ENCODE assay signal across 8 cellular contexts in genomic region chr3:42979044-42979962, GRCh38. TPM values are rescaled to one million over a fixed set of nuclear protein-coding genes. Genes with fewer than 3 reads are reported as not detected.
A peak's percentile ranks its signal among the peaks of the same experiment; 100 is the strongest.
DNase-seq lines count a peak whose midpoint lies in the region; ATAC-seq, FAIRE-seq and TF ChIP-seq lines count a peak whose summit lies in the region.

TSS of gene GASK1A (plus strand) at chr3:42979311. CDS start at chr3:42979643, 332 bp downstream.

- no peak within 1 kb of the TSS for H3K9ac ChIP-seq in astrocyte (ENCODE audit: low read length)
- peak within 1 kb of the TSS; percentile 30 to 71 (median 48) for H3K9ac ChIP-seq in skeletal muscle tissue (ENCODE audit: low read depth in 1 of 3, low read length in 3 of 3)

- no peaks in the 10 kb centered on the region for H3K36me3 Mint-ChIP-seq in astrocyte (ENCODE audit: low read depth, unreplicated experiment)

- H3K4me1 ChIP-seq in astrocyte (ENCODE audit: insufficient read depth, low read length), result peaks cover 2% of the 10 kb centered on the region
- peaks cover 11 to 20% (median 13%) of the 10 kb centered on the region in 3 donors for H3K4me1 ChIP-seq in skeletal muscle tissue (ENCODE audit: control insufficient read depth in 3 of 3, insufficient read depth in 3 of 3, low read length in 3 of 3)

- H2AFZ ChIP-seq in astrocyte (ENCODE audit: low read depth, low read length), result peak within 1 kb of the TSS; percentile 63

- ATAC-seq in GM21528 (IDR thresholded peaks at IDR 0.05; ENCODE audit: low FRiP score, unreplicated experiment) (no peak), HG03196 (IDR thresholded peaks at IDR 0.05; ENCODE audit: unreplicated experiment) (no peak)

- H3K4me3 Mint-ChIP-seq in astrocyte (ENCODE audit: unreplicated experiment), result peak within 1 kb of the TSS; percentile 79

- peak within 1 kb of the TSS; percentile 84 for H3K4me2 ChIP-seq in astrocyte (ENCODE audit: low read length)

- FAIRE-seq in astrocyte (lab: Jason Lieb, UNC), result no peak

- peaks cover 44% of the 10 kb centered on the region for H3K27me3 Mint-ChIP-seq in astrocyte (ENCODE audit: low read depth, unreplicated experiment)

- H3K79me2 ChIP-seq in astrocyte (ENCODE audit: insufficient read depth, low read length), result no peaks in the 10 kb centered on the region

- H3K9me3 ChIP-seq in astrocyte (ENCODE audit: insufficient read depth, low read depth, low read length) (no peaks in the 10 kb centered on the region), skeletal muscle tissue (ENCODE audit: control insufficient read depth in 3 of 3, low read length in 3 of 3) (peaks cover 0 to 5% (median 3%) of the 10 kb centered on the region in 3 donors)

- no peak within 1 kb of the TSS for H3K27ac ChIP-seq in astrocyte (ENCODE audit: low read depth, low read length)
- H3K27ac ChIP-seq in skeletal muscle tissue (ENCODE audit: low read depth, low read length), result no peak within 1 kb of the TSS

- no peak for TF ChIP-seq CTCF in astrocyte (IDR thresholded peaks at IDR 0.05; ENCODE audit: insufficient read depth, low read depth, low read length)

- H3K4me3 ChIP-seq in astrocyte (ENCODE audit: insufficient read depth, low read depth, low read length), result peak within 1 kb of the TSS; percentile 46
- H3K4me3 ChIP-seq in skeletal muscle tissue (ENCODE audit: low read length in 3 of 3), result peak within 1 kb of the TSS; percentile 70 to 80 (median 76)

- H3K27ac Mint-ChIP-seq in astrocyte (ENCODE audit: unreplicated experiment), result no peak within 1 kb of the TSS

- H3K9me3 Mint-ChIP-seq in astrocyte (ENCODE audit: unreplicated experiment), result peaks cover 23% of the 10 kb centered on the region

- H3K27me3 ChIP-seq in astrocyte (ENCODE audit: insufficient read depth, low read length), result peaks cover 25% of the 10 kb centered on the region
- peaks cover 3 to 13% (median 5%) of the 10 kb centered on the region in 3 donors for H3K27me3 ChIP-seq in skeletal muscle tissue (ENCODE audit: control insufficient read depth in 3 of 3, insufficient read depth in 3 of 3, low read length in 3 of 3)

- no peaks in the 10 kb centered on the region for H4K20me1 ChIP-seq in astrocyte (ENCODE audit: insufficient read depth, low read length)

- DNase-seq in GM03348 (ENCODE audit: low spot score) (peak; percentile 37), NCI-H69 (lab: John Stamatoyannopoulos, UW) (peak; percentile 14), astrocyte (ENCODE audit: low read depth) (no peak), iris pigment epithelial cell (ENCODE audit: low read depth) (peak; percentile 10), T-helper 9 cell (no peak)

- no peaks in the 10 kb centered on the region for H3K4me1 Mint-ChIP-seq in astrocyte (ENCODE audit: low read depth, unreplicated experiment)

- H3K36me3 ChIP-seq in astrocyte (ENCODE audit: insufficient read depth, low read length) (no peaks in the 10 kb centered on the region), skeletal muscle tissue (ENCODE audit: control insufficient read depth in 3 of 3, insufficient read depth in 3 of 3, low read length in 3 of 3) (no peaks in the 10 kb centered on the region)

RNA-seq across cellular contexts. Expression of gene GASK1A, which starts in this region (rescaled TPM):
- total RNA-seq in astrocyte (0.09 TPM in 1 of 2 replicates, not detected in the other), skeletal muscle tissue (12.0 TPM)

Comparison
In these comparisons a context has a peak if more than half of its experiments do, and no peak if none do; other contexts are left out.
1. RNA of gene GASK1A (total RNA-seq): 12.0 TPM in skeletal muscle tissue (single experiment); 0.09 TPM in astrocyte; every median in the first group is over 10 times any median in the second.
2. DNase-seq: peak in GM03348 (single experiment), NCI-H69 (single experiment) and iris pigment epithelial cell (single experiment); none in astrocyte (single experiment) and T-helper 9 cell (single experiment).